1 cellular context compared by ENCODE assay signal in the genomic region with DNA sequence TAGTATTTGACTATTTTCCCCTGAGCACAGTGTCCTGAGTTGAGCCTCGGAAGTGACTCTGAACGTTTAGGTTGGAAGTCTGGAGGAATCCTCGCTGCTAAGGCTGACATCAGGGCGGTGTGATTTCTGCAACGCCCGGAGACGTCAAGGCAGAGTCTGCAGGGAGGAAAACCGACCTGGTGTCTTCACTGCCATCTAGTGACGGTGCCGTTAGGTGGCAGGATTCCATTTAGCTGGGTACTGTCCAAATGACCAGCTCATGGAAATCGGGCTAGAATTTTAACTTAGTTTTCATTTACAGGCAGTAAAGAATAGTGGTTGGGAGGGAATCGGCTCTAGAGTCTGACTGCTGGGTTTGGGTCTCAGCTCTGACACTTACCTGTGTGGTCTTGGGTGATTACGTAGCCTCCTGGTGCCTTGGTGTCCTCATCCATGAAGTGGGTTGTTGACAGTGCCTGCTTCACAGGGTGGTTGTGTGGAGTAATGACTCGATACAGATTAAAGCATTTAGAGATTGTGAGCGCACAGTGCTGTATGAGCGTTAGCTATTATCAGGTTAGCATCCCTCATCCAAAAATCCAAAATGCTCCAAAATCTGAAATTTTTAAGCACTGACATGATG.
TF ChIP-seq lines count a peak whose summit lies in the region.

No MANE protein-coding gene starts in this region.

TF ChIP-seq in K562, 482 proteins besides CTCF, POLR2A, EP300 and RAD21 (continued from another document):
- no peak for TF ChIP-seq U2AF1 (optimal IDR thresholded peaks at IDR 0.05; ENCODE audit: low read depth, low read length)
- TF ChIP-seq ETV1 (tag; conservative IDR thresholded peaks at IDR 0.05; ENCODE audit: low read depth), result no peak
- TF ChIP-seq ZNF589 (CRISPR knock-in tag; IDR thresholded peaks at IDR 0.05; ENCODE audit: low read depth), result no peak
- 0 out of 2 replicates have a peak, but pooled peaks have one; percentile 16 for TF ChIP-seq SMC3 (conservative IDR thresholded peaks at IDR 0.05; ENCODE audit: insufficient read depth, low read depth, low read length)
